ENCODE assay signal across 24 cellular contexts in the genomic region with DNA sequence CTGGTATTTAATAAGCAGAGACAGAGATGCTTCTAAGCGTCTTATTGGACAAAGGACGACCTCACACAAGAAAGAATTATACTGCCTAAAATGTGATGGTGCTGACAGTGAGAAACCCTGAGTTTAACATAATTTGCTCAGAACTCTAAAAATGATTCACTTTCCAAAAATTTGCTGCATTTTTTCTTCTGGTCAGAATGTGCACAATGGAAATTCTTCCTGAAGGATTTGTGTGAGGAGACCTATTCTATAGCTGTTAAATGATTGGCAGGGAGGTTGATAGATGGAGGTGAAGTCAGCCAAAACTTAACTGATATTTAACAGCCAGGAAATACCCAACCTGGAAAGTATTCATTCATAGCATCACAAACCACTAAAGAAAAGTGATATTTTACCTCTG. TPM values are rescaled to one million over a fixed set of nuclear protein-coding genes. Genes with fewer than 3 reads are reported as not detected.
"Had no signal": no experiment of that assay in that cellular context is flagged by ENCODE, and none has a peak within 500 bp of the region (broad histone marks: within the 10 kb centered on the region; RNA-seq: fewer than 3 reads in every experiment).

No MANE protein-coding gene starts in this region.

- H3K36me3 Mint-ChIP-seq: activated naive CD4-positive, alpha-beta T cell treated with anti-CD3 and anti-CD28 coated beads, Interleukin-2, amount 10 ng/mL, durations not matched to agents 7 days and 5 days had no signal

- H3K27ac ChIP-seq: left lung, right atrium auricular region, tibial artery, VCaP had no signal

- H3K36me3 ChIP-seq: left lung, right atrium auricular region, tibial artery had no signal

- H3K4me1 Mint-ChIP-seq: activated naive CD4-positive, alpha-beta T cell treated with anti-CD3 and anti-CD28 coated beads, Interleukin-2, amount 10 ng/mL, durations not matched to agents 7 days and 5 days; activated naive CD8-positive, alpha-beta T cell treated with anti-CD3 and anti-CD28 coated beads, Interleukin-2, amount 50 U/mL, for 24 hours had no signal

- H3K9me3 ChIP-seq: left lung had no signal

- H3K27ac Mint-ChIP-seq: activated naive CD4-positive, alpha-beta T cell treated with anti-CD3 and anti-CD28 coated beads, Interleukin-2, amount 10 ng/mL, durations not matched to agents 7 days and 5 days; activated naive CD8-positive, alpha-beta T cell treated with anti-CD3 and anti-CD28 coated beads, Interleukin-2, amount 50 U/mL, for 24 hours had no signal

- DNase-seq: activated CD4-positive, alpha-beta T cell treated with anti-CD3 and anti-CD28 coated beads for 1 hour; activated CD8-positive, alpha-beta memory T cell treated with anti-CD3 and anti-CD28 coated beads for 24 hours; activated CD8-positive, alpha-beta memory T cell treated with anti-CD3 and anti-CD28 coated beads, Interleukin-2, amount 50 U/mL, for 48 hours; activated effector memory CD4-positive, alpha-beta T cell treated with Interleukin-2 at 50 U/mL for 16 hours; activated naive CD4-positive, alpha-beta T cell treated with anti-CD3 and anti-CD28 coated beads, Interleukin-2, amount 10 ng/mL, durations not matched to agents 7 days and 5 days; activated naive CD8-positive, alpha-beta T cell treated with anti-CD3 and anti-CD28 coated beads, Interleukin-2, amount 50 U/mL, for 24 hours; activated T-cell treated with anti-CD3 and anti-CD28 coated beads, Interleukin-2, amount 50 U/mL, for 48 hours; anterior cingulate cortex; cerebellar nuclear complex; dermis blood vessel endothelial cell; foreskin melanocyte; hypothalamus; left lung; mammary epithelial cell; occipital lobe; stimulated activated CD4-positive, alpha-beta T cell treated with anti-CD3 and anti-CD28 coated beads, Interleukin-12 subunit alpha, Interleukin-12 subunit beta, amount 100 ng/mL, for 4 hours; stimulated activated CD4-positive, alpha-beta T cell treated with anti-CD3 and anti-CD28 coated beads, Interleukin-1b, Interleukin-23, amount 100 ng/mL, for 48 hours; stimulated activated naive CD4-positive, alpha-beta T cell treated with Interleukin-2 at 50 U/mL for 16 hours; substantia nigra; tibial artery had no signal

- H3K27me3 Mint-ChIP-seq: activated naive CD4-positive, alpha-beta T cell treated with anti-CD3 and anti-CD28 coated beads, Interleukin-2, amount 10 ng/mL, durations not matched to agents 7 days and 5 days; activated naive CD8-positive, alpha-beta T cell treated with anti-CD3 and anti-CD28 coated beads, Interleukin-2, amount 50 U/mL, for 24 hours had no signal

- H3K4me1 ChIP-seq: left lung, right atrium auricular region, tibial artery had no signal

- H3K27me3 ChIP-seq: left lung, right atrium auricular region, tibial artery had no signal

- H3K4me3 ChIP-seq: left lung, right atrium auricular region, tibial artery had no signal

- H3K9me3 Mint-ChIP-seq: activated naive CD8-positive, alpha-beta T cell treated with anti-CD3 and anti-CD28 coated beads, Interleukin-2, amount 50 U/mL, for 24 hours had no signal

- H3K4me3 Mint-ChIP-seq: activated naive CD4-positive, alpha-beta T cell treated with anti-CD3 and anti-CD28 coated beads, Interleukin-2, amount 10 ng/mL, durations not matched to agents 7 days and 5 days; activated naive CD8-positive, alpha-beta T cell treated with anti-CD3 and anti-CD28 coated beads, Interleukin-2, amount 50 U/mL, for 24 hours had no signal

- ATAC-seq: activated naive CD8-positive, alpha-beta T cell treated with anti-CD3 and anti-CD28 coated beads, Interleukin-2, amount 50 U/mL, for 24 hours; left lung had no signal

RNA-seq across cellular contexts. Expression of a gene that starts 1.7 kb away (rescaled TPM):
- total RNA-seq: bronchial epithelial cell, dermis blood vessel endothelial cell, left lung, mammary epithelial cell, right atrium auricular region, urinary bladder had no signal
